16 cellular contexts compared by ENCODE assay signal in genomic region chr12:119842380-119842779, GRCh38. TPM values are rescaled to one million over a fixed set of nuclear protein-coding genes. Genes with fewer than 3 reads are reported as not detected.
DNase-seq lines count a peak whose midpoint lies in the region; ATAC-seq and TF ChIP-seq lines count a peak whose summit lies in the region.
"Had no signal": no experiment of that assay in that cellular context is flagged by ENCODE, and none has a peak within 500 bp of the region (broad histone marks: within the 10 kb centered on the region; RNA-seq: fewer than 3 reads in every experiment).

No MANE protein-coding gene starts in this region.

- H3K9me3 Mint-ChIP-seq in nephron progenitor cell: peaks cover 7% of the 10 kb centered on the region
- H3K9me3 Mint-ChIP-seq: GM23338, HFFc6 had no signal

- ATAC-seq in sciatic nerve: peak; percentile 81
- no peak for ATAC-seq in left colon
- ATAC-seq: GM23338, HCT116 had no signal

- peak; percentile 86 for DNase-seq in COLO829 (ENCODE audit: low spot score)
- peak; percentile 94 for DNase-seq in foreskin melanocyte
- DNase-seq in nephron progenitor cell: no peak
- DNase-seq in sciatic nerve (ENCODE audit: low spot score): no peak
- DNase-seq in GM19240 (ENCODE audit: insufficient read length, low spot score): no peak
- DNase-seq in left colon: no peak
- no peak for DNase-seq in NCI-H69 (lab: John Stamatoyannopoulos, UW)
- DNase-seq in hepatic stellate cell (ENCODE audit: low spot score): no peak
- DNase-seq: 8988T; Caco-2; CD4-positive, CD25-positive, alpha-beta regulatory T cell; CD8-positive, alpha-beta memory T cell; HFFc6 had no signal

- H3K4me3 Mint-ChIP-seq in nephron progenitor cell: no peak overlapping the region
- H3K4me3 Mint-ChIP-seq: B cell; CD4-positive, CD25-positive, alpha-beta regulatory T cell; CD8-positive, alpha-beta memory T cell; GM23338; HFFc6 had no signal

- no peak for TF ChIP-seq CTCF in nephron progenitor cell (IDR thresholded peaks at IDR 0.05)

- intact Hi-C loops in sciatic nerve (cut with DNase I): no loop called here
- intact Hi-C loops in left colon (cut with DNase I, micrococcal nuclease): no loop called here

- H3K4me1 Mint-ChIP-seq in nephron progenitor cell: peaks cover 6% of the 10 kb centered on the region
- H3K4me1 Mint-ChIP-seq: CD8-positive, alpha-beta memory T cell; GM23338 had no signal

- H3K36me3 Mint-ChIP-seq in nephron progenitor cell (ENCODE audit: low read depth): peaks cover 81% of the 10 kb centered on the region

- H3K27me3 Mint-ChIP-seq in nephron progenitor cell (ENCODE audit: low read depth, poor library complexity): no peaks in the 10 kb centered on the region
- H3K27me3 Mint-ChIP-seq: B cell; CD4-positive, CD25-positive, alpha-beta regulatory T cell; CD8-positive, alpha-beta memory T cell had no signal

- H3K27ac Mint-ChIP-seq in nephron progenitor cell: peak overlapping the region; percentile 43
- H3K27ac Mint-ChIP-seq: B cell had no signal

RNA-seq across cellular contexts. Expression of gene CIT, which starts 34.7 kb away (rescaled TPM):
- total RNA-seq in sciatic nerve (42.7 TPM), left colon (10 to 100 TPM in 1 of 2 donors, 1 to 10 TPM in 1; 5.0 to 15.9 TPM)

Comparison
In these comparisons a context has a peak if more than half of its experiments do, and no peak if none do; other contexts are left out.
1. DNase-seq: peak in COLO829 (single experiment) and foreskin melanocyte (single experiment); none in nephron progenitor cell (single experiment), sciatic nerve (single experiment), GM19240 (single experiment), left colon (0 of 2), NCI-H69 (single experiment) and hepatic stellate cell (single experiment).